8 cellular contexts compared by ENCODE assay signal in the genomic region with DNA sequence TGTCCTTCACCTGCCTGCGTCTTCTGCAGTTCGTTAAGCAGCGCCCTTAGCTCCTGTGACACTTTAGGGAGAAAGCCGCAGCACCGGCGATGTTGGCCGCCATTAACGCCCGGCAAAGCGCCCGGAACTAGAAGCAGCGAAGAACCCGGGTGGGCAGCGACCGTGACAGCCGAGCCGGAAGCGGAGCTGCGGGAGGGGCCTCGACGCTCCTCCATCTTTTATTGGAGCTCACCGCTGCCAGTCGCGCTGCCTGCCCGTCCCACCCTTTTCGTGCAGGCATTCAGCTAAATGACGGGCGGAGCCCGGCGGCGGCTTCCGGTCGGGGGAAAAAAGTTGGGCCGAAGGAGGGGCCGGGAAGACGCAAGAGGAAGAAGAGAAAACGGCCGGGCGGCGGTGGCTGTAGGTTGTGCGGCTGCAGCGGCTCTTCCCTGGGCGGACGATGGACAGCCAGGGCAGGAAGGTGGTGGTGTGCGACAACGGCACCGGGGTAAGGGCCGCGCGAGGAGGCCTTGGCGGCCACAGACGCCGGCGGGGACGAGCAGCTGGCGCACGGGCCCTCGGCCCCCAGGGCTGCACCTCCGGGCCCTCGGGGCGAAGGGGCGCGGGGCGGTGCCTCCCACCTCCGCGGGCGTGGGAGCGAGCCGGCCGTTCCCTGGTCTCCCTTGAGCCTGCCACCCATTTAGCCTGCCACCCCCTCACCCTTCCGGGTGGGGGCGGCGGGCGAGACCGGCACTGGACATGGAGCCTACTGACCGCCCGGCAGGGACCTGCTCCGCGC. TPM values are rescaled to one million over a fixed set of nuclear protein-coding genes. Genes with fewer than 3 reads are reported as not detected.
DNase-seq lines count a peak whose midpoint lies in the region; ATAC-seq and TF ChIP-seq lines count a peak whose summit lies in the region.

A gene (plus strand): TSS at position 361 of the 778 bp plus-strand sequence. CDS start 79 bp downstream, at position 440.

- H3K4me1 Mint-ChIP-seq in HFFc6 (ENCODE audit: low read depth) = peaks cover 41% of the 10 kb centered on the region
- H3K4me1 Mint-ChIP-seq in activated naive CD4-positive, alpha-beta T cell treated with anti-CD3 and anti-CD28 coated beads, Interleukin-2, amount 10 ng/mL, durations not matched to agents 7 days and 5 days = peaks cover 50% of the 10 kb centered on the region

- peak; percentile 74 for DNase-seq in GM04503 (ENCODE audit: low read depth)
- DNase-seq in HFFc6 = peak; percentile 97
- peak; percentile 99 for DNase-seq in NB4 (ENCODE audit: low read depth)
- DNase-seq in SK-N-MC (ENCODE audit: low read depth, low spot score) = peak; percentile 70
- DNase-seq in activated naive CD4-positive, alpha-beta T cell treated with anti-CD3 and anti-CD28 coated beads, Interleukin-2, amount 10 ng/mL, durations not matched to agents 7 days and 5 days = peak; percentile 97
- peak; percentile 81 for DNase-seq in non-pigmented ciliary epithelial cell (ENCODE audit: low read depth)
- DNase-seq in superior temporal gyrus (ENCODE audit: extremely low spot score) = peak; percentile 97

- peak within 1 kb of the TSS; percentile 99 for H3K4me3 Mint-ChIP-seq in HFFc6
- H3K4me3 Mint-ChIP-seq in activated naive CD4-positive, alpha-beta T cell treated with anti-CD3 and anti-CD28 coated beads, Interleukin-2, amount 10 ng/mL, durations not matched to agents 7 days and 5 days = peak within 1 kb of the TSS; percentile 100

- TF ChIP-seq CTCF in HFFc6 (IDR thresholded peaks at IDR 0.05) (0 out of 2 replicates have a peak, but pooled peaks have one; percentile 12), NB4 (IDR thresholded peaks at IDR 0.05; ENCODE audit: low read depth, low read length) (no peak), gastroesophageal sphincter (IDR thresholded peaks at IDR 0.05) (peak in 3 of 4 experiments; percentile 4 to 5 (median 4))

- H3K27me3 ChIP-seq in gastroesophageal sphincter = no peaks in the 10 kb centered on the region

- H3K4me3 ChIP-seq in NB4 (ENCODE audit: low read depth, low read length) (peak within 1 kb of the TSS; percentile 99), SK-N-MC (peak within 1 kb of the TSS; percentile 100), gastroesophageal sphincter (peak within 1 kb of the TSS; percentile 93 to 98)

- peaks cover 2% of the 10 kb centered on the region; the same call in 1 of the 2 replicates for H3K27me3 Mint-ChIP-seq in HFFc6 (ENCODE audit: insufficient read depth)
- H3K27me3 Mint-ChIP-seq in activated naive CD4-positive, alpha-beta T cell treated with anti-CD3 and anti-CD28 coated beads, Interleukin-2, amount 10 ng/mL, durations not matched to agents 7 days and 5 days = peaks cover 4% of the 10 kb centered on the region

- H3K9me3 ChIP-seq in SK-N-MC (ENCODE audit: low read depth, low read length) (no peaks in the 10 kb centered on the region), gastroesophageal sphincter (no peaks in the 10 kb centered on the region)

- H3K27ac ChIP-seq in SK-N-MC = peak within 1 kb of the TSS; percentile 70
- H3K27ac ChIP-seq in gastroesophageal sphincter = peak within 1 kb of the TSS; percentile 96 to 100 (median 98)

- TF ChIP-seq EP300 in gastroesophageal sphincter (IDR thresholded peaks at IDR 0.05) = no peak

- CTCF ChIA-PET in activated naive CD4-positive, alpha-beta T cell treated with anti-CD3 and anti-CD28 coated beads, Interleukin-2, amount 10 ng/mL, durations not matched to agents 7 days and 5 days (lab: Charles Lee) = interaction anchor here (0.9 to 1.3 kb wide), 3 partner anchors 40 to 163 kb away, joined by 3 to 4 read pairs (median 4); a partner anchor contains a TSS

- WGBS in gastroesophageal sphincter (ENCODE audit: low coverage in 1 of 2), 2 donors = no CpG with 5 or more reads among the region's 79 CpGs

- H3K36me3 Mint-ChIP-seq in HFFc6 (ENCODE audit: low read depth) = peaks cover 25% of the 10 kb centered on the region
- H3K36me3 Mint-ChIP-seq in activated naive CD4-positive, alpha-beta T cell treated with anti-CD3 and anti-CD28 coated beads, Interleukin-2, amount 10 ng/mL, durations not matched to agents 7 days and 5 days = peaks cover 25% of the 10 kb centered on the region

- peaks cover 4% of the 10 kb centered on the region; the same call in 1 of the 2 replicates for H3K9me3 Mint-ChIP-seq in HFFc6
- H3K9me3 Mint-ChIP-seq in activated naive CD4-positive, alpha-beta T cell treated with anti-CD3 and anti-CD28 coated beads, Interleukin-2, amount 10 ng/mL, durations not matched to agents 7 days and 5 days = no peaks in the 10 kb centered on the region

- TF ChIP-seq POLR2A in NB4 (IDR thresholded peaks at IDR 0.05; ENCODE audit: extremely low read depth, insufficient read length) = peak; percentile 81
- TF ChIP-seq POLR2A in gastroesophageal sphincter (IDR thresholded peaks at IDR 0.05) = peak; percentile 83 to 91

- H3K27ac Mint-ChIP-seq in HFFc6 = peak within 1 kb of the TSS; percentile 98
- peak within 1 kb of the TSS; percentile 100 for H3K27ac Mint-ChIP-seq in activated naive CD4-positive, alpha-beta T cell treated with anti-CD3 and anti-CD28 coated beads, Interleukin-2, amount 10 ng/mL, durations not matched to agents 7 days and 5 days

- H3K36me3 ChIP-seq in SK-N-MC (ENCODE audit: insufficient read depth, low read length) (peaks cover 21% of the 10 kb centered on the region), gastroesophageal sphincter (peaks cover 0 to 4% of the 10 kb centered on the region in 2 donors)

- H3K9ac ChIP-seq in SK-N-MC (ENCODE audit: insufficient read length) = peak within 1 kb of the TSS; percentile 97

- H3K4me1 ChIP-seq in gastroesophageal sphincter = peaks cover 6 to 55% (median 27%) of the 10 kb centered on the region in 3 donors

- peak; percentile 99 for ATAC-seq in gastroesophageal sphincter

RNA-seq across cellular contexts. Expression of the gene that starts here (rescaled TPM):
- 100 to 1,000 TPM; 412 to 450 (median 427) TPM for total RNA-seq in HFFc6 (2021; fragmentation: NEBNext Ultra II Directional; extraction: Animal tissue kit (Norgen Biotek cat#: 25700))
- 100 to 1,000 TPM in 3 of 4 donors, 10 to 100 TPM in 1; 90.3 to 126 (median 109) TPM for total RNA-seq in gastroesophageal sphincter

Comparison
In these comparisons a context has a peak if more than half of its experiments do, and no peak if none do; other contexts are left out.
1. Peak in every context shown above with its lines: DNase-seq, ATAC-seq, H3K4me3 ChIP-seq and H3K27ac ChIP-seq.